In the genomic region with DNA sequence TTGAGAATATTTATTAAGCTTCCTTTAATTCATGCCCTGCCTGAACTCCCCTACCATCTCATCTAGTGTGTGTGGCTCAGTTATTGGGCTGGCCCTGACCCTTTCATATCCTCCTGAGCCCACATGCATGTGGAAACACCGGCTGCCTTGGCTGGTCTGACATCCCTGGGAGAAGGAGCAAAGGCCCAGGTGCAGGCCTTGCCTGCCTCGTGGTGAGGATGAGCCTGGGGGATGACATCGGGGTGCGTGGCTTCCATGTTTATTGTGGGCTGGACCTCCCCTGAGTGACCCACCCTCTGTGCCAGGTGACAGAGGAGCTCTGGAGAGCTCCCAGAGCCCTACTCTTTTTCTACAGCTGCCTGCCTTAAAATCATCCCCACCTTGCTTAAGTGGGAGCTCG, we compare ENCODE assay signal across 16 cellular contexts.
DNase-seq lines count a peak whose midpoint lies in the region; TF ChIP-seq lines count a peak whose summit lies in the region.
"Had no signal": no experiment of that assay in that cellular context is flagged by ENCODE, and none has a peak within 500 bp of the region (broad histone marks: within the 10 kb centered on the region; RNA-seq: fewer than 3 reads in every experiment).

No MANE protein-coding gene starts in this region.

- peak overlapping the region; percentile 47 for H3K27ac Mint-ChIP-seq in type B pancreatic cell
- H3K27ac Mint-ChIP-seq: T-cell had no signal

- H3K36me3 Mint-ChIP-seq in type B pancreatic cell: no peaks in the 10 kb centered on the region
- H3K36me3 Mint-ChIP-seq: T-cell had no signal

- no peaks in the 10 kb centered on the region for H3K9me3 Mint-ChIP-seq in type B pancreatic cell

- no peak for TF ChIP-seq CTCF in type B pancreatic cell (conservative IDR thresholded peaks at IDR 0.05)

- H3K4me3 Mint-ChIP-seq in type B pancreatic cell: no peak overlapping the region
- H3K4me3 Mint-ChIP-seq: T-cell had no signal

- DNase-seq in NCI-H748 (lab: John Stamatoyannopoulos, UW; ENCODE audit: unreplicated experiment): peak; percentile 46
- DNase-seq in NCI-H748 treated with DMSO at 0.1 percent for 48 hours (lab: John Stamatoyannopoulos, UW): no peak
- DNase-seq in NCI-H146 treated with DMSO at 0.1 percent for 48 hours (lab: John Stamatoyannopoulos, UW; ENCODE audit: unreplicated experiment): peak; percentile 77
- peak; percentile 71 to 81 for DNase-seq in SHP77 (lab: John Stamatoyannopoulos, UW)
- no peak for DNase-seq in type B pancreatic cell (ENCODE audit: extremely low spot score, unreplicated experiment)
- no peak for DNase-seq in islet precursor cell
- DNase-seq in activated gamma-delta T cell (lab: John Stamatoyannopoulos, UW): no peak
- DNase-seq: GOT3, HCEC 1CT, KBM-7, MG63, NCI-H1417, NCI-H187 treated with DMSO at 0.1 percent for 48 hours, NCI-H2107, NCI-H524, T-cell had no signal

- H3K4me1 Mint-ChIP-seq in type B pancreatic cell (ENCODE audit: unreplicated experiment): peaks cover 16% of the 10 kb centered on the region
- H3K4me1 Mint-ChIP-seq: T-cell had no signal

- peaks cover 24% of the 10 kb centered on the region for H3K27me3 Mint-ChIP-seq in type B pancreatic cell
- H3K27me3 Mint-ChIP-seq: T-cell had no signal

Comparison
In these comparisons a context has a peak if more than half of its experiments do, and no peak if none do; other contexts are left out.
1. DNase-seq: peak in NCI-H748 (single experiment), NCI-H146 treated with DMSO at 0.1 percent for 48 hours (single experiment) and SHP77 (2 of 2); none in NCI-H748 treated with DMSO at 0.1 percent for 48 hours (single experiment), type B pancreatic cell (single experiment), islet precursor cell (single experiment) and activated gamma-delta T cell (single experiment).